In the genomic region with DNA sequence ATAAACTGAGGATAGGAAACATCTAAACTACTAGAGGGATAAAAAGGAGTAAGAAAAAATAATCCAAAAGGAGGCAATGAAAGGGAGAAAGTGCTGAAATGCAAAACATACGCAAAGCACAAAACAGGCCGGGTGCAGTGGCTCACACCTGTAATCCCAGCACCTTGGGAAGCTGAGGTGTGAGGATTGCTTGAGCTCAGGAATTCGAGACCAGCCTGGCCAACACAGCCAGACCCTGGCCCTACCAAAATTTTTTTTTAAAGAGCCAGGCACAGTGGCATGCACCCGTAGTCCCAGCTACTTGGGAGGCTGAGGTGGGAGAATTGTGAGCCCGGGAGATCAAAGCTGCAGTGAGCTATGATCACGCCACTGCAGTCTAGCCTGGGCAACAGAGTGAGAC, we compare ENCODE assay signal across 31 cellular contexts. TPM values are rescaled to one million over a fixed set of nuclear protein-coding genes. Genes with fewer than 3 reads are reported as not detected.
"Had no signal": no experiment of that assay in that cellular context is flagged by ENCODE, and none has a peak within 500 bp of the region (broad histone marks: within the 10 kb centered on the region; RNA-seq: fewer than 3 reads in every experiment).

No MANE protein-coding gene starts in this region.

- H3K9me3 ChIP-seq: ascending aorta, Peyer's patch, SJSA1, SK-N-SH had no signal

- H3K9ac ChIP-seq: SK-N-SH had no signal

- H3K4me3 Mint-ChIP-seq: activated CD8-positive, alpha-beta T cell treated with anti-CD3 and anti-CD28 coated beads, Interleukin-2, amount 10 ng/mL, durations not matched to agents 7 days and 5 days; activated naive CD4-positive, alpha-beta T cell treated with anti-CD3 and anti-CD28 coated beads, Interleukin-2, amount 50 U/mL, for 24 hours; activated naive CD8-positive, alpha-beta T cell treated with anti-CD3 and anti-CD28 coated beads, Interleukin-2, amount 10 ng/mL, durations not matched to agents 7 days and 5 days; T-helper 1 cell treated with Interleukin-12 subunit alpha and Interleukin-12 subunit beta and Interleukin-4 antibody, amounts not matched to agents 30 μg/mL and 1 μg/mL, for 36 hours; T-helper 2 cell treated with Interferon-gamma antibody and Interleukin-4, amounts not matched to agents 5 μg/mL and 100 μg/mL, for 36 hours had no signal

- H3K4me1 ChIP-seq: ascending aorta, Peyer's patch had no signal

- H3K36me3 ChIP-seq: ascending aorta, cardiac muscle cell, Peyer's patch, SJSA1 had no signal

- DNase-seq: activated CD4-positive, alpha-beta T cell treated with anti-CD3 and anti-CD28 coated beads for 4 hours; activated CD4-positive, alpha-beta T cell treated with anti-CD3 and anti-CD28 coated beads, Interleukin-2, amount 50 U/mL, for 1 hour; activated CD8-positive, alpha-beta T cell treated with anti-CD3 and anti-CD28 coated beads, Interleukin-2, amount 10 ng/mL, durations not matched to agents 7 days and 5 days; activated gamma-delta T cell; activated naive CD4-positive, alpha-beta T cell treated with Interleukin-2 at 50 U/mL for 16 hours; activated naive CD8-positive, alpha-beta T cell treated with anti-CD3 and anti-CD28 coated beads, Interleukin-2, amount 10 ng/mL, durations not matched to agents 7 days and 5 days; amygdala; Karpas-422; KBM-7; NCI-H1048; NCI-H1105 treated with DMSO at 0.1 percent for 48 hours; NCI-H1436; NCI-H1694; NCI-H1930; NCI-H2081 treated with DMSO at 0.1 percent for 48 hours; NCI-H226; NCI-H446 treated with DMSO at 0.1 percent for 48 hours; NCI-H524; NCI-H69; RPMI8226; SHP77 treated with DMSO at 0.1 percent for 48 hours; SK-N-SH had no signal

- H3K4me2 ChIP-seq: SK-N-SH had no signal

- ATAC-seq: activated CD4-positive, CD25-positive, alpha-beta regulatory T cell treated with anti-CD3 and anti-CD28 coated beads, Interleukin-2, amount 50 U/mL, for 24 hours; activated CD8-positive, alpha-beta T cell treated with anti-CD3 and anti-CD28 coated beads, Interleukin-2, amount 10 ng/mL, durations not matched to agents 7 days and 5 days had no signal

- H3K27ac Mint-ChIP-seq: activated CD8-positive, alpha-beta T cell treated with anti-CD3 and anti-CD28 coated beads, Interleukin-2, amount 10 ng/mL, durations not matched to agents 7 days and 5 days; activated naive CD4-positive, alpha-beta T cell treated with anti-CD3 and anti-CD28 coated beads, Interleukin-2, amount 50 U/mL, for 24 hours; activated naive CD8-positive, alpha-beta T cell treated with anti-CD3 and anti-CD28 coated beads, Interleukin-2, amount 10 ng/mL, durations not matched to agents 7 days and 5 days; activated T-helper 2 cell treated with anti-CD3 and anti-CD28 coated beads, Interferon-gamma antibody, Interleukin-2, Interleukin-4, amounts not matched to agents 10 μg/mL and 5 μg/mL and 100 μg/mL, durations not matched to agents 14 hours and 24 hours and 36 hours; T-helper 1 cell treated with Interleukin-12 subunit alpha and Interleukin-12 subunit beta and Interleukin-4 antibody, amounts not matched to agents 30 μg/mL and 1 μg/mL, for 36 hours; T-helper 2 cell treated with Interferon-gamma antibody and Interleukin-4, amounts not matched to agents 5 μg/mL and 100 μg/mL, for 36 hours had no signal

- H3K27me3 Mint-ChIP-seq: activated naive CD4-positive, alpha-beta T cell treated with anti-CD3 and anti-CD28 coated beads, Interleukin-2, amount 50 U/mL, for 24 hours had no signal

- H3K27ac ChIP-seq: ascending aorta, cardiac muscle cell, Peyer's patch, SJSA1 had no signal

- H3K36me3 Mint-ChIP-seq: activated naive CD4-positive, alpha-beta T cell treated with anti-CD3 and anti-CD28 coated beads, Interleukin-2, amount 50 U/mL, for 24 hours; activated naive CD8-positive, alpha-beta T cell treated with anti-CD3 and anti-CD28 coated beads, Interleukin-2, amount 10 ng/mL, durations not matched to agents 7 days and 5 days had no signal

- H3K4me3 ChIP-seq: ascending aorta, cardiac muscle cell, Peyer's patch, SJSA1 had no signal

- H3K9me2 ChIP-seq: SK-N-SH had no signal

- H3K9me3 Mint-ChIP-seq: activated naive CD4-positive, alpha-beta T cell treated with anti-CD3 and anti-CD28 coated beads, Interleukin-2, amount 50 U/mL, for 24 hours; activated naive CD8-positive, alpha-beta T cell treated with anti-CD3 and anti-CD28 coated beads, Interleukin-2, amount 10 ng/mL, durations not matched to agents 7 days and 5 days; activated T-helper 2 cell treated with anti-CD3 and anti-CD28 coated beads, Interferon-gamma antibody, Interleukin-2, Interleukin-4, amounts not matched to agents 10 μg/mL and 5 μg/mL and 100 μg/mL, durations not matched to agents 14 hours and 24 hours and 36 hours; T-helper 1 cell treated with Interleukin-12 subunit alpha and Interleukin-12 subunit beta and Interleukin-4 antibody, amounts not matched to agents 30 μg/mL and 1 μg/mL, for 36 hours; T-helper 2 cell treated with Interferon-gamma antibody and Interleukin-4, amounts not matched to agents 5 μg/mL and 100 μg/mL, for 36 hours had no signal

- H3K27me3 ChIP-seq: ascending aorta, cardiac muscle cell, Peyer's patch, SJSA1 had no signal

RNA-seq across cellular contexts. Expression of gene SPOCD1, which starts 10.5 kb away (rescaled TPM):
- total RNA-seq: activated CD8-positive, alpha-beta T cell treated with anti-CD3 and anti-CD28 coated beads, Interleukin-2, amount 10 ng/mL, durations not matched to agents 7 days and 5 days; activated T-helper 2 cell treated with anti-CD3 and anti-CD28 coated beads, Interferon-gamma antibody, Interleukin-2, Interleukin-4, amounts not matched to agents 10 μg/mL and 5 μg/mL and 100 μg/mL, durations not matched to agents 14 hours and 24 hours and 36 hours had no signal
